ENCODE assay signal across 16 cellular contexts in the genomic region with DNA sequence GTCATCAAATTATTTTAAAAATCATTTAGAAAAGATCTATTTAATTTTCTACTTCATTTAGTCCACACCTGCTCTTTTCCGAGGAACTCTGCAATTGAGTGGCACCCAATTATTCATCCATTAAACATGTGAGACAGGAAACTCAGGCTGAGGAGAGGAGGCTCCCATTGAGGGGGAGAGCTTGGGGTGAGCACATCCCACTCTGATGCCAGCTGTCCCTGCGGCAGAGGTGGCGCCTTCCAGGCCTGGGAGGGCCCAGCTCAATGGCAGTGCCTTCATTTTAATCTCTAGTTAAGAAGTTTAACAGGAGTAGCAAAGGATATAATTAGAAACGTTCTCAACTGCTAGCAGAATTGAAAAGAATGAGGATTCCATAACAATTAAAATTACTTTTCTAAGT.
DNase-seq lines count a peak whose midpoint lies in the region; ATAC-seq, FAIRE-seq and TF ChIP-seq lines count a peak whose summit lies in the region.
"Had no signal": no experiment of that assay in that cellular context is flagged by ENCODE, and none has a peak within 500 bp of the region (broad histone marks: within the 10 kb centered on the region; RNA-seq: fewer than 3 reads in every experiment).

No MANE protein-coding gene starts in this region.

- no peak overlapping the region for H3K18ac ChIP-seq in mesendoderm (ENCODE audit: low read length)

- no peak for TF ChIP-seq EP300 in sigmoid colon (IDR thresholded peaks at IDR 0.05)

- H3K4ac ChIP-seq in mesendoderm (ENCODE audit: low read depth, low read length), result no peak overlapping the region

- H3K9me3 ChIP-seq in sigmoid colon, result no peaks in the 10 kb centered on the region

- ATAC-seq in HG03571 (IDR thresholded peaks at IDR 0.05; ENCODE audit: unreplicated experiment), result no peak
- ATAC-seq in natural killer cell treated with Interleukin-12 subunit alpha and Interleukin-12 subunit beta and Interleukin-15 and Interleukin-18, amount 100 ng/mL, for 72 hours, result no peak
- ATAC-seq: activated CD4-positive, alpha-beta T cell treated with anti-CD3 and anti-CD28 coated beads for 36 hours; sciatic nerve had no signal

- no peak for TF ChIP-seq POLR2A in sigmoid colon (IDR thresholded peaks at IDR 0.05)

- 76 to 86% methylated on average over 4 of the region's 4 CpGs for whole genome bisulfite sequencing in sigmoid colon, 2 donors
- WGBS in mesendoderm (ENCODE audit: extremely low coverage, insufficient coverage, low lambda C conversion rate), result no CpG with 5 or more reads among the region's 4 CpGs

- no peaks in the 10 kb centered on the region for H3K79me2 ChIP-seq in mesendoderm (ENCODE audit: control insufficient read depth, insufficient read depth, low read length)

- no peak overlapping the region for H2AK5ac ChIP-seq in mesendoderm (ENCODE audit: low read length)

- no peak for TF ChIP-seq CTCF in sigmoid colon (IDR thresholded peaks at IDR 0.05)

- H3K4me1 Mint-ChIP-seq in natural killer cell treated with Interleukin-12 subunit alpha and Interleukin-12 subunit beta and Interleukin-15 and Interleukin-18, amount 100 ng/mL, for 72 hours (ENCODE audit: low read depth in 2 of 2), result peaks cover 11 to 25% of the 10 kb centered on the region in 2 donors

- H4K5ac ChIP-seq in mesendoderm (ENCODE audit: low read length), result no peak overlapping the region

- no peak overlapping the region for H2BK120ac ChIP-seq in mesendoderm (ENCODE audit: low read depth, low read length)

- DNase-seq in HTR-8/SVneo (ENCODE audit: insufficient read length, low spot score) (peak; percentile 24), NCI-H2171 treated with DMSO at 0.1 percent for 48 hours (lab: John Stamatoyannopoulos, UW) (peak; percentile 92), epithelial cell of prostate (ENCODE audit: low read depth, low spot score) (no peak), sigmoid colon (no peak), mesendoderm (no peak)
- DNase-seq in natural killer cell treated with Interleukin-12 subunit alpha and Interleukin-12 subunit beta and Interleukin-15 and Interleukin-18, amount 100 ng/mL, for 72 hours (ENCODE audit: low spot score), result no peak
- DNase-seq: activated CD4-positive, alpha-beta T cell treated with anti-CD3 and anti-CD28 coated beads for 36 hours; activated CD8-positive, alpha-beta memory T cell treated with anti-CD3 and anti-CD28 coated beads, Interleukin-2, amount 50 U/mL, for 48 hours; activated naive CD4-positive, alpha-beta T cell treated with anti-CD3 and anti-CD28 coated beads, Interleukin-2, amount 50 U/mL, for 16 hours; DMS79; GM23248; mammary epithelial cell; NCI-H1048 had no signal

- H3K79me1 ChIP-seq in mesendoderm (ENCODE audit: low read length), result no peaks in the 10 kb centered on the region

- FAIRE-seq in HTR-8/SVneo (lab: Jason Lieb, UNC), result no peak

- no peaks in the 10 kb centered on the region for H3K9me3 Mint-ChIP-seq in natural killer cell treated with Interleukin-12 subunit alpha and Interleukin-12 subunit beta and Interleukin-15 and Interleukin-18, amount 100 ng/mL, for 72 hours

- H3K27ac ChIP-seq in epithelial cell of prostate, result peak overlapping the region; percentile 11
- H3K27ac ChIP-seq in sigmoid colon, result peak overlapping the region; percentile 6 to 83 (median 76)
- no peak overlapping the region for H3K27ac ChIP-seq in mesendoderm (ENCODE audit: low read depth, low read length)
- H3K27ac ChIP-seq: GM23248 had no signal

- peaks cover 12% of the 10 kb centered on the region for H3K36me3 Mint-ChIP-seq in natural killer cell treated with Interleukin-12 subunit alpha and Interleukin-12 subunit beta and Interleukin-15 and Interleukin-18, amount 100 ng/mL, for 72 hours
- H3K36me3 Mint-ChIP-seq: brain had no signal

- intact Hi-C loops in sigmoid colon (cut with DNase I), result loop anchor here (5.0 to 10.0 kb wide), 2 partner anchors 91 to 454 kb away; a partner anchor contains a TSS

- H3K56ac ChIP-seq in mesendoderm (ENCODE audit: low read length), result no peak overlapping the region

- H3K4me3 Mint-ChIP-seq in natural killer cell treated with Interleukin-12 subunit alpha and Interleukin-12 subunit beta and Interleukin-15 and Interleukin-18, amount 100 ng/mL, for 72 hours, result no peak overlapping the region
- H3K4me3 Mint-ChIP-seq: activated CD4-positive, alpha-beta T cell treated with anti-CD3 and anti-CD28 coated beads for 36 hours; brain had no signal

- no peak overlapping the region for H2BK15ac ChIP-seq in mesendoderm (replicated peaks; ENCODE audit: low read depth)

- H3K4me3 ChIP-seq in sigmoid colon (peak overlapping the region in 1 of 4 donors; percentile 1), mesendoderm (ENCODE audit: low read length) (no peak overlapping the region)
- H3K4me3 ChIP-seq: GM23248 had no signal

- no peak overlapping the region for H3K27ac Mint-ChIP-seq in natural killer cell treated with Interleukin-12 subunit alpha and Interleukin-12 subunit beta and Interleukin-15 and Interleukin-18, amount 100 ng/mL, for 72 hours
- H3K27ac Mint-ChIP-seq: activated CD4-positive, alpha-beta T cell treated with anti-CD3 and anti-CD28 coated beads for 36 hours had no signal

- no peaks in the 10 kb centered on the region for H3K36me3 ChIP-seq in sigmoid colon
- no peaks in the 10 kb centered on the region for H3K36me3 ChIP-seq in mesendoderm (ENCODE audit: control insufficient read depth, insufficient read depth, low read length)

- no peak overlapping the region for H3K4me2 ChIP-seq in mesendoderm (ENCODE audit: low read length)

- no peaks in the 10 kb centered on the region for H3K27me3 Mint-ChIP-seq in natural killer cell treated with Interleukin-12 subunit alpha and Interleukin-12 subunit beta and Interleukin-15 and Interleukin-18, amount 100 ng/mL, for 72 hours
- H3K27me3 Mint-ChIP-seq: activated CD4-positive, alpha-beta T cell treated with anti-CD3 and anti-CD28 coated beads for 36 hours had no signal

- H3K27me3 ChIP-seq in sigmoid colon (no peaks in the 10 kb centered on the region), mesendoderm (ENCODE audit: insufficient read depth, low read length, poor library complexity) (no peaks in the 10 kb centered on the region)

- H2BK5ac ChIP-seq in mesendoderm (ENCODE audit: low read length), result no peak overlapping the region

- H3K23ac ChIP-seq in mesendoderm (ENCODE audit: low read length), result no peak overlapping the region

- no peak overlapping the region for H4K8ac ChIP-seq in mesendoderm (ENCODE audit: low read depth, low read length)

- no peak overlapping the region for H3K9ac ChIP-seq in mesendoderm (ENCODE audit: low read length)
- H3K9ac ChIP-seq: GM23248 had no signal

- H3K4me1 ChIP-seq in sigmoid colon (peaks cover 0 to 65% (median 41%) of the 10 kb centered on the region in 4 donors), mesendoderm (ENCODE audit: control insufficient read depth, low read depth, low read length) (no peaks in the 10 kb centered on the region)

Comparison
In these comparisons a context has a peak if more than half of its experiments do, and no peak if none do; other contexts are left out.
1. DNase-seq: peak in HTR-8/SVneo (single experiment) and NCI-H2171 treated with DMSO at 0.1 percent for 48 hours (single experiment); none in epithelial cell of prostate (single experiment), sigmoid colon (single experiment), mesendoderm (single experiment) and natural killer cell treated with Interleukin-12 subunit alpha and Interleukin-12 subunit beta and Interleukin-15 and Interleukin-18, amount 100 ng/mL, for 72 hours (single experiment).